ENCODE assay signal across 13 cellular contexts in the genomic region with DNA sequence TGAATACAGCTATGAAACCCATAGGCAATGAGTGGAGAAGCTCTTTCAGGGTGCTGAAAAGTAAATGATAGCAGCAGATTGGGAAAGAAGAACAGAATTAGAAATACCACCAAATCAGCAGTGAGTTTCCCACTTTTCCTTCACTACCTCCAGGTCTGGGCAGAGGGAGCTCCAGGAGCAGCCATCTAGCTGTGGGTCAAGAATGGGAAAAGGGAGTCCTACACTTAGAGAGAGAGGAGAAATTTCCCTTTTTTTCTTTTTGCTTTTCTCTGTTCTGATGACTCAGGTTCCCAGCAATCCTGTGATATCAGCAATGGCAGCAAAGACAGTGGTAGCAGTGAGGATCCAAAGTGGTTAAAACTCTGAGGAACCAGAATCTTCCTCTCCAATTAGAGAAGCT.
"Had no signal": no experiment of that assay in that cellular context is flagged by ENCODE, and none has a peak within 500 bp of the region (broad histone marks: within the 10 kb centered on the region; RNA-seq: fewer than 3 reads in every experiment).

No MANE protein-coding gene starts in this region.

- H3K36me3 Mint-ChIP-seq: natural killer cell had no signal

- H3K9me3 ChIP-seq: thoracic aorta had no signal

- H3K4me1 Mint-ChIP-seq: activated T-helper 17 cell treated with anti-CD3 and anti-CD28 coated beads, Interleukin-2, amount 50 U/mL, for 72 hours; central memory CD8-positive, alpha-beta T cell; natural killer cell; stimulated activated naive CD8-positive, alpha-beta T cell treated with anti-CD3 and anti-CD28 coated beads, Interleukin-15, amount 100 ng/mL, for 72 hours had no signal

- H3K36me3 ChIP-seq: thoracic aorta had no signal

- DNase-seq: activated CD4-positive, alpha-beta T cell treated with anti-CD3 and anti-CD28 coated beads, Interleukin-2, amount 50 U/mL, for 1 hour; activated naive CD4-positive, alpha-beta T cell treated with anti-CD3 and anti-CD28 coated beads for 36 hours; activated T-cell treated with anti-CD3 and anti-CD28 coated beads for 4 hours; hypothalamus; left colon; natural killer cell; stimulated activated CD4-positive, alpha-beta T cell treated with anti-CD3 and anti-CD28 coated beads, Interleukin-4, amount 100 ng/mL, for 1 hour; stimulated activated naive CD8-positive, alpha-beta T cell treated with anti-CD3 and anti-CD28 coated beads, Interleukin-15, amount 100 ng/mL, for 72 hours had no signal

- ATAC-seq: activated T-helper 17 cell treated with anti-CD3 and anti-CD28 coated beads, Interleukin-2, amount 50 U/mL, for 72 hours; left colon; natural killer cell; stimulated activated naive CD8-positive, alpha-beta T cell treated with anti-CD3 and anti-CD28 coated beads, Interleukin-15, amount 100 ng/mL, for 72 hours had no signal

- H3K27ac ChIP-seq: thoracic aorta had no signal

- H3K4me3 Mint-ChIP-seq: activated naive CD4-positive, alpha-beta T cell treated with anti-CD3 and anti-CD28 coated beads for 36 hours; activated T-helper 17 cell treated with anti-CD3 and anti-CD28 coated beads, Interleukin-2, amount 50 U/mL, for 72 hours; central memory CD8-positive, alpha-beta T cell; dendritic cell treated with granulocyte-macrophage colony-stimulating factor and Interleukin-4, amounts not matched to agents 40 ng/mL and 50 ng/mL, for 4 days; natural killer cell; stimulated activated naive CD8-positive, alpha-beta T cell treated with anti-CD3 and anti-CD28 coated beads, Interleukin-15, amount 100 ng/mL, for 72 hours; T-helper 1 cell treated with Interleukin-12 subunit alpha and Interleukin-12 subunit beta and Interleukin-4 antibody, amounts not matched to agents 30 μg/mL and 1 μg/mL, for 36 hours had no signal

- H3K27ac Mint-ChIP-seq: activated naive CD4-positive, alpha-beta T cell treated with anti-CD3 and anti-CD28 coated beads for 36 hours; activated T-helper 17 cell treated with anti-CD3 and anti-CD28 coated beads, Interleukin-2, amount 50 U/mL, for 72 hours; dendritic cell treated with granulocyte-macrophage colony-stimulating factor and Interleukin-4, amounts not matched to agents 40 ng/mL and 50 ng/mL, for 4 days; natural killer cell; stimulated activated naive CD8-positive, alpha-beta T cell treated with anti-CD3 and anti-CD28 coated beads, Interleukin-15, amount 100 ng/mL, for 72 hours; T-helper 1 cell treated with Interleukin-12 subunit alpha and Interleukin-12 subunit beta and Interleukin-4 antibody, amounts not matched to agents 30 μg/mL and 1 μg/mL, for 36 hours had no signal

- H3K4me3 ChIP-seq: thoracic aorta had no signal

- H3K27me3 Mint-ChIP-seq: activated T-helper 17 cell treated with anti-CD3 and anti-CD28 coated beads, Interleukin-2, amount 50 U/mL, for 72 hours; dendritic cell treated with granulocyte-macrophage colony-stimulating factor and Interleukin-4, amounts not matched to agents 40 ng/mL and 50 ng/mL, for 4 days; stimulated activated naive CD8-positive, alpha-beta T cell treated with anti-CD3 and anti-CD28 coated beads, Interleukin-15, amount 100 ng/mL, for 72 hours had no signal
